ENCODE assay signal across 1 cellular context in genomic region chr1:17109897-17110554, GRCh38.
TF ChIP-seq lines count a peak whose summit lies in the region.

No MANE protein-coding gene starts in this region.

TF ChIP-seq in HEK293, 187 proteins besides CTCF, POLR2A, EP300 and RAD21 (continued from another document):
- no peak for TF ChIP-seq ZNF26 (tag by site-specific recombination; IDR thresholded peaks at IDR 0.05)
- no peak for TF ChIP-seq ZNF704 (tag by site-specific recombination; IDR thresholded peaks at IDR 0.05)
- no peak for TF ChIP-seq ZBTB1 (tag by site-specific recombination; IDR thresholded peaks at IDR 0.05)
- TF ChIP-seq ZNF292 (tag by site-specific recombination; IDR thresholded peaks at IDR 0.05; ENCODE audit: borderline replicate concordance, low read depth), result no peak
- TF ChIP-seq GLI2 (tag by site-specific recombination; IDR thresholded peaks at IDR 0.05; ENCODE audit: borderline replicate concordance, low read depth), result no peak
- TF ChIP-seq ZNF529 (tag by site-specific recombination; IDR thresholded peaks at IDR 0.05; ENCODE audit: insufficient replicate concordance), result no peak
- TF ChIP-seq ZXDB (tag by site-specific recombination; IDR thresholded peaks at IDR 0.05), result 0 out of 2 replicates have a peak, but pooled peaks have one; percentile 17
- TF ChIP-seq KLF1 (tag by site-specific recombination; IDR thresholded peaks at IDR 0.05), result 0 out of 2 replicates have a peak, but pooled peaks have one; percentile 28
- no peak for TF ChIP-seq ELK4 (IDR thresholded peaks at IDR 0.05; ENCODE audit: borderline replicate concordance, low read depth, low read length)
- no peak for TF ChIP-seq ZNF423 (tag by site-specific recombination; IDR thresholded peaks at IDR 0.05)
- peak; percentile 10; the same call in 1 of the 2 replicates for TF ChIP-seq ZNF341 (tag by site-specific recombination; IDR thresholded peaks at IDR 0.05; ENCODE audit: low read depth)
- no peak for TF ChIP-seq ZNF530 (tag by site-specific recombination; IDR thresholded peaks at IDR 0.05; ENCODE audit: low read depth)
- TF ChIP-seq REPIN1 (tag by site-specific recombination; IDR thresholded peaks at IDR 0.05; ENCODE audit: low read depth), result no peak
- TF ChIP-seq ZNF561 (tag by site-specific recombination; IDR thresholded peaks at IDR 0.05; ENCODE audit: borderline replicate concordance), result no peak
- no peak for TF ChIP-seq ZBTB11 (tag by site-specific recombination; conservative IDR thresholded peaks at IDR 0.05; ENCODE audit: low read depth)
- no peak for TF ChIP-seq BCL11B (tag by site-specific recombination; IDR thresholded peaks at IDR 0.05; ENCODE audit: low read depth)
- no peak for TF ChIP-seq ZNF354C (tag by site-specific recombination; IDR thresholded peaks at IDR 0.05; ENCODE audit: borderline replicate concordance, low read depth)
- TF ChIP-seq ZNF837 (tag by site-specific recombination; IDR thresholded peaks at IDR 0.05), result no peak
- no peak for TF ChIP-seq ZNF157 (tag by site-specific recombination; IDR thresholded peaks at IDR 0.05)
- TF ChIP-seq ZBTB21 (tag by site-specific recombination; IDR thresholded peaks at IDR 0.05), result no peak
- no peak for TF ChIP-seq ZNF239 (tag by site-specific recombination; IDR thresholded peaks at IDR 0.05)
- TF ChIP-seq MZF1 (tag by site-specific recombination; IDR thresholded peaks at IDR 0.05; ENCODE audit: borderline replicate concordance), result no peak
- no peak for TF ChIP-seq IKZF3 (tag by site-specific recombination; IDR thresholded peaks at IDR 0.05)
- TF ChIP-seq ZFP3 (tag by site-specific recombination; IDR thresholded peaks at IDR 0.05; ENCODE audit: low read depth), result no peak
- no peak for TF ChIP-seq ZNF585B (tag by site-specific recombination; IDR thresholded peaks at IDR 0.05)
- TF ChIP-seq ZNF274 (IDR thresholded peaks at IDR 0.05; ENCODE audit: low read length), result no peak
- no peak for TF ChIP-seq ZNF274 (tag by site-specific recombination; IDR thresholded peaks at IDR 0.05; ENCODE audit: borderline replicate concordance)
- no peak for TF ChIP-seq ZNF513 (tag by site-specific recombination; IDR thresholded peaks at IDR 0.05)
- 0 out of 2 replicates have a peak, but pooled peaks have one; percentile 27 for TF ChIP-seq ZBTB48 (tag by site-specific recombination; IDR thresholded peaks at IDR 0.05)
- no peak for TF ChIP-seq ZNF623 (tag by site-specific recombination; IDR thresholded peaks at IDR 0.05)
- TF ChIP-seq HOXD13 (CRISPR knock-in tag; IDR thresholded peaks at IDR 0.05; ENCODE audit: borderline replicate concordance), result no peak
- no peak for TF ChIP-seq GLIS2 (tag by site-specific recombination; IDR thresholded peaks at IDR 0.05)
- TF ChIP-seq PBX3 (CRISPR knock-in tag; IDR thresholded peaks at IDR 0.05), result no peak
- TF ChIP-seq ZBTB7A (tag by site-specific recombination; IDR thresholded peaks at IDR 0.05; ENCODE audit: low read depth), result no peak
- TF ChIP-seq ZFP69B (tag by site-specific recombination; IDR thresholded peaks at IDR 0.05), result no peak
- no peak for TF ChIP-seq ZNF76 (tag by site-specific recombination; IDR thresholded peaks at IDR 0.05; ENCODE audit: borderline replicate concordance, low read depth)
- no peak for TF ChIP-seq ZNF658 (tag by site-specific recombination; IDR thresholded peaks at IDR 0.05)
- TF ChIP-seq GLI4 (tag by site-specific recombination; IDR thresholded peaks at IDR 0.05), result no peak
- TF ChIP-seq ZNF776 (tag by site-specific recombination; IDR thresholded peaks at IDR 0.05; ENCODE audit: borderline replicate concordance), result no peak
